ENCODE assay signal across 9 cellular contexts in the genomic region with DNA sequence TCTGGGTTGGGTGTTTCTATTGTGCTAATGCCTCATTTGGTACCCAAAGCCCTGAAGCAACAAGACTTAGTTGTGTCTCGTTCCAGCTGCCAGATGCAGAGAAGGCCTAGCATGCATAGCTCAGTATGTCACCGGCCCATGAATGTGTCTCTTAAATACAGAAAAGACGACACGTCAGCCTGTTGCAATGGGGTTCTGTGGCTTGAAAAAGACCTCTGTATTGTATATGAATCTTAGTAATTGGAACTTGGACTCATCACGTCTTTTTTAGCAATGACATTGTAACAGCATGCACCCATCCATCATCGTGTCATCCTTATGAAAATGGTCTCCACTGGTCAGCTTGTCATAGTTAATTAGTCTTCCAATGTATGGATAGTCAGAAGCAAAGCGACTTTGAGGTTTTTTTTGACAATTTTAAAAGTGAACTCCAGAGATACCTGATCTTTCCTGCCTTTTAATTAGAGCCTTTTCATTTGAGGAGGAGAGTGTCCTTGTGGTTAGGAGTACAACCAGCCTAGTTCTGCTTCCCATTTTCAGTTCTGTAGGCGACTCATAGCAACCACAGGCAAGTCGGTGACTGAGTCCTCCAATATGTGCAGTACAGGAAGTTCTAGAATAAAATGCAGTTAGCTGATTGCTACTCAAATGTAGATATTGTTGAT.
A peak's percentile ranks its signal among the peaks of the same experiment; 100 is the strongest.
DNase-seq lines count a peak whose midpoint lies in the region; ATAC-seq, FAIRE-seq and TF ChIP-seq lines count a peak whose summit lies in the region.
"Had no signal": no experiment of that assay in that cellular context is flagged by ENCODE, and none has a peak within 500 bp of the region (broad histone marks: within the 10 kb centered on the region; RNA-seq: fewer than 3 reads in every experiment).

No MANE protein-coding gene starts in this region.

- in situ Hi-C loops in HepG2 (cut with HindIII; ENCODE audit: extremely low pct_ligation_motif_present, low pct_unique_long_range_greater_than_20kb), result no loop called here

- FAIRE-seq in HepG2 (lab: Jason Lieb, UNC), result no peak

- H2AFZ ChIP-seq in HepG2 (ENCODE audit: low read length), result no peak overlapping the region

- no peak for TF ChIP-seq POLR2A in right lobe of liver (IDR thresholded peaks at IDR 0.05)
- TF ChIP-seq POLR2A in HepG2 (IDR thresholded peaks at IDR 0.05; ENCODE audit: insufficient read depth in 1 of 2, low read depth in 2 of 2, low read length in 2 of 2), result no peak
- TF ChIP-seq POLR2A in esophagus squamous epithelium (IDR thresholded peaks at IDR 0.05), result no peak

- H3K9me3 ChIP-seq in right lobe of liver (no peaks in the 10 kb centered on the region), HepG2 (ENCODE audit: low read length) (no peaks in the 10 kb centered on the region), esophagus squamous epithelium (no peaks in the 10 kb centered on the region)

- no peak for DNase-seq in right lobe of liver
- DNase-seq in HepG2 (ENCODE audit: low spot score), result no peak
- DNase-seq in T1000 (lab: John Stamatoyannopoulos, UW), result peak; percentile 8
- DNase-seq in omental fat pad (ENCODE audit: low spot score), result no peak
- DNase-seq in esophagus squamous epithelium (lab: John Stamatoyannopoulos, UW), result no peak
- DNase-seq in NCI-H2029 (lab: John Stamatoyannopoulos, UW), result no peak
- no peak for DNase-seq in NCI-H524 treated with DMSO at 0.1 percent for 48 hours (lab: John Stamatoyannopoulos, UW)
- DNase-seq: T-helper 17 cell had no signal

- H3K79me2 ChIP-seq in HepG2 (ENCODE audit: insufficient read depth, low read length), result no peaks in the 10 kb centered on the region

- no peaks in the 10 kb centered on the region for H3K36me3 ChIP-seq in right lobe of liver
- H3K36me3 ChIP-seq in HepG2 (replicated peaks in 1 of 2; ENCODE audit: control insufficient read depth in 1 of 2, insufficient read depth in 2 of 2, low read length in 2 of 2), result no peaks in the 10 kb centered on the region
- no peaks in the 10 kb centered on the region for H3K36me3 ChIP-seq in esophagus squamous epithelium

- CTCF ChIA-PET in HepG2 (lab: Yijun Ruan, JAX; ENCODE audit: low intra/inter-chr PET ratio, low total read pairs), result no interaction called here

- H3K27me3 ChIP-seq in right lobe of liver, result no peaks in the 10 kb centered on the region
- H3K27me3 ChIP-seq in HepG2 (ENCODE audit: control insufficient read depth in 1 of 2, insufficient read depth in 2 of 2, low read length in 2 of 2), result peaks cover 0 to 10% of the 10 kb centered on the region in 2 experiments; a peak in 1 of 5 replicates
- no peaks in the 10 kb centered on the region for H3K27me3 ChIP-seq in esophagus squamous epithelium

- TF ChIP-seq EP300 in HepG2 (IDR thresholded peaks at IDR 0.05; ENCODE audit: low read depth in 2 of 2, low read length in 2 of 2), result no peak
- no peak for TF ChIP-seq EP300 in HepG2 (CRISPR knock-in tag; IDR thresholded peaks at IDR 0.05; ENCODE audit: borderline replicate concordance)

- ATAC-seq in right lobe of liver (peak in 3 of 4 donors; percentile 35 to 64 (median 45)), HepG2 (no peak), HG03095 (IDR thresholded peaks at IDR 0.05; ENCODE audit: unreplicated experiment) (peak; percentile 72), omental fat pad (ENCODE audit: low FRiP score) (no peak)
- ATAC-seq: T-helper 17 cell had no signal

- POLR2A ChIA-PET in HepG2 (lab: Yijun Ruan, JAX), result no interaction called here

- H3K27ac ChIP-seq in right lobe of liver (no peak overlapping the region), HepG2 (ENCODE audit: extremely low read length, insufficient read depth, low read length) (no peak overlapping the region), esophagus squamous epithelium (no peak overlapping the region)

- no peak overlapping the region for H3K9ac ChIP-seq in HepG2 (ENCODE audit: insufficient read depth, low read depth, low read length)

- H3K4me3 ChIP-seq in right lobe of liver, result no peak overlapping the region
- no peak overlapping the region for H3K4me3 ChIP-seq in HepG2 (replicated peaks in 1 of 3; ENCODE audit: insufficient read depth in 1 of 3, low read depth in 2 of 3, low read length in 3 of 3)
- H3K4me3 ChIP-seq in esophagus squamous epithelium, result no peak overlapping the region

- H4K20me1 ChIP-seq in HepG2 (ENCODE audit: insufficient read depth, low read length), result no peaks in the 10 kb centered on the region

- no peak overlapping the region for H3K4me2 ChIP-seq in HepG2 (ENCODE audit: low read depth, low read length)

- 52% methylated on average over 6 of the region's 9 CpGs for WGBS in right lobe of liver (ENCODE audit: insufficient coverage, low coverage, low lambda C conversion rate, missing lambda C conversion rate)
- WGBS in HepG2 (ENCODE audit: low lambda C conversion rate), result 15% methylated on average over 9 of the region's 9 CpGs
- WGBS in esophagus squamous epithelium, 2 donors, result 74 to 77% methylated on average over 9 of the region's 9 CpGs

- no peaks in the 10 kb centered on the region for H3K4me1 ChIP-seq in right lobe of liver
- H3K4me1 ChIP-seq in HepG2 (ENCODE audit: insufficient read depth, low read length), result no peaks in the 10 kb centered on the region
- H3K4me1 ChIP-seq in esophagus squamous epithelium, result peaks cover 0 to 7% (median 0%) of the 10 kb centered on the region in 3 donors

- BruUV-seq in HepG2 (replicated peaks; lab: Mats Ljungman, UMichigan), result no TSS peak

- TF ChIP-seq CTCF in right lobe of liver (IDR thresholded peaks at IDR 0.05) (no peak), HepG2 (CRISPR knock-in tag; IDR thresholded peaks at IDR 0.05) (no peak), omental fat pad (IDR thresholded peaks at IDR 0.05) (no peak), esophagus squamous epithelium (IDR thresholded peaks at IDR 0.05) (no peak)

- intact Hi-C loops in right lobe of liver (cut with DNase I) (no loop called here), HepG2 (cut with micrococcal nuclease; ENCODE audit: unreplicated experiment) (no loop called here), esophagus squamous epithelium (cut with DNase I) (no loop called here)

- TF ChIP-seq RAD21 in HepG2 (CRISPR knock-in tag; IDR thresholded peaks at IDR 0.05), result no peak

TF ChIP-seq in HepG2, 621 proteins besides CTCF, POLR2A, EP300 and RAD21 (continues in another document):
- TF ChIP-seq ZNF619 (CRISPR knock-in tag; IDR thresholded peaks at IDR 0.05), result no peak
- no peak for TF ChIP-seq ZBTB20 (CRISPR knock-in tag; IDR thresholded peaks at IDR 0.05; ENCODE audit: borderline replicate concordance, low read depth)
- no peak for TF ChIP-seq ZNF251 (CRISPR knock-in tag; IDR thresholded peaks at IDR 0.05)
- no peak for TF ChIP-seq MZF1 (CRISPR knock-in tag; IDR thresholded peaks at IDR 0.05; ENCODE audit: borderline replicate concordance)
- TF ChIP-seq, protein P1, sequence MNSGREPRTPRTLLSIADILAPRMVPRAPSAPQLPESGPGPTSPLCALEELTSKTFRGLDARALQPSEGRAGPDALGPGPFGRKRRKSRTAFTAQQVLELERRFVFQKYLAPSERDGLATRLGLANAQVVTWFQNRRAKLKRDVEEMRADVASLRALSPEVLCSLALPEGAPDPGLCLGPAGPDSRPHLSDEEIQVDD (CRISPR knock-in tag; IDR thresholded peaks at IDR 0.05; ENCODE audit: borderline replicate concordance), result no peak
- TF ChIP-seq CBX1 (IDR thresholded peaks at IDR 0.05; ENCODE audit: low read depth), result no peak
- TF ChIP-seq KDM5B (CRISPR knock-in tag; IDR thresholded peaks at IDR 0.05; ENCODE audit: borderline replicate concordance), result no peak
- TF ChIP-seq HIC2 (CRISPR knock-in tag; IDR thresholded peaks at IDR 0.05; ENCODE audit: low read depth), result no peak
- TF ChIP-seq MAFG (CRISPR knock-in tag; IDR thresholded peaks at IDR 0.05), result no peak
- TF ChIP-seq XRCC5 (optimal IDR thresholded peaks at IDR 0.05; ENCODE audit: low read length), result no peak
- TF ChIP-seq ZNF124 (CRISPR knock-in tag; IDR thresholded peaks at IDR 0.05), result no peak
- no peak for TF ChIP-seq HOXD1 (CRISPR knock-in tag; IDR thresholded peaks at IDR 0.05)
- TF ChIP-seq FOXA1 (IDR thresholded peaks at IDR 0.05), result no peak
- TF ChIP-seq FOXA1 (CRISPR knock-in tag; IDR thresholded peaks at IDR 0.05), result no peak
- no peak for TF ChIP-seq ZNF878 (CRISPR knock-in tag; IDR thresholded peaks at IDR 0.05)
- no peak for TF ChIP-seq UBTF (CRISPR knock-in tag; IDR thresholded peaks at IDR 0.05)
- TF ChIP-seq ZSCAN9 (CRISPR knock-in tag; IDR thresholded peaks at IDR 0.05; ENCODE audit: borderline replicate concordance), result no peak

Comparison
In these comparisons a context has a peak if more than half of its experiments do, and no peak if none do; other contexts are left out.
1. ATAC-seq: peak in right lobe of liver (3 of 4) and HG03095 (single experiment); none in HepG2 (single experiment) and omental fat pad (single experiment).